In genomic region chr7:23012797-23013714, GRCh38 we compare ENCODE assay signal across 8 cellular contexts. TPM values are rescaled to one million over a fixed set of nuclear protein-coding genes. Genes with fewer than 3 reads are reported as not detected.
DNase-seq lines count a peak whose midpoint lies in the region; ATAC-seq and TF ChIP-seq lines count a peak whose summit lies in the region.

No MANE protein-coding gene starts in this region.

- H3K27me3 Mint-ChIP-seq in CD14-positive monocyte (ENCODE audit: low read depth in 3 of 3): peaks cover 0 to 4% (median 0%) of the 10 kb centered on the region in 3 donors

- TF ChIP-seq CTCF in CD14-positive monocyte (IDR thresholded peaks at IDR 0.05) (peak; percentile 6), breast epithelium (IDR thresholded peaks at IDR 0.05) (no peak)

- DNase-seq in CD14-positive monocyte (ENCODE audit: low spot score) (no peak), OCI-M1 (lab: John Stamatoyannopoulos, UW) (peak; percentile 35), breast epithelium (ENCODE audit: low spot score in 2 of 2) (no peak), left kidney (ENCODE audit: low read depth, low spot score) (peak; percentile 75), NCI-H2196 treated with DMSO at 0.1 percent for 48 hours (lab: John Stamatoyannopoulos, UW; ENCODE audit: unreplicated experiment) (no peak)
- peak; percentile 35 for DNase-seq in stimulated activated naive CD8-positive, alpha-beta T cell treated with anti-CD3 and anti-CD28 coated beads, Interleukin-15, Interleukin-2, amounts not matched to agents 100 U/mL and 50 U/mL, for 24 hours

- peaks cover 0 to 3% (median 0%) of the 10 kb centered on the region in 7 donors for H3K9me3 Mint-ChIP-seq in CD14-positive monocyte

- H3K36me3 Mint-ChIP-seq in CD14-positive monocyte: no peaks in the 10 kb centered on the region

- no peak overlapping the region for H3K27ac Mint-ChIP-seq in CD14-positive monocyte

- no peaks in the 10 kb centered on the region for H3K4me1 ChIP-seq in breast epithelium

- H3K27me3 ChIP-seq in breast epithelium: no peaks in the 10 kb centered on the region

- ATAC-seq in GM18511 (IDR thresholded peaks at IDR 0.05; ENCODE audit: unreplicated experiment) (peak; percentile 18), HG03066 (IDR thresholded peaks at IDR 0.05; ENCODE audit: low read depth, unreplicated experiment) (peak; percentile 7)
- no peak for ATAC-seq in stimulated activated naive CD8-positive, alpha-beta T cell treated with anti-CD3 and anti-CD28 coated beads, Interleukin-15, Interleukin-2, amounts not matched to agents 100 U/mL and 50 U/mL, for 24 hours

- no peak for TF ChIP-seq POLR2A in breast epithelium (IDR thresholded peaks at IDR 0.05)

- H3K9me3 ChIP-seq in breast epithelium: no peaks in the 10 kb centered on the region

- no peak overlapping the region for H3K4me3 Mint-ChIP-seq in CD14-positive monocyte

- H3K27ac ChIP-seq in breast epithelium: peak overlapping the region; percentile 80 to 85

- no peaks in the 10 kb centered on the region for H3K36me3 ChIP-seq in breast epithelium

- intact Hi-C loops in CD14-positive monocyte (cut with micrococcal nuclease) (loop anchor here (2.0 to 10.0 kb wide), 3 partner anchors 44 to 448 kb away; no protein-coding TSS in a partner anchor), breast epithelium (cut with DNase I; ENCODE audit: low total_unique reads) (no loop called here)

- peaks cover 26% of the 10 kb centered on the region for H3K4me1 Mint-ChIP-seq in CD14-positive monocyte

- H3K4me3 ChIP-seq in breast epithelium: peak overlapping the region; percentile 75 to 96 (median 90)

RNA-seq across cellular contexts. Expression of gene HYCC1, which starts 0.9 kb away (rescaled TPM):
- 10 to 100 TPM; 12.1 to 12.7 TPM for polyA plus RNA-seq in CD14-positive monocyte
- total RNA-seq in breast epithelium: 10 to 100 TPM; 43.8 to 64.6 (median 50.4) TPM

Comparison
In these comparisons a context has a peak if more than half of its experiments do, and no peak if none do; other contexts are left out.
1. DNase-seq: peak in OCI-M1 (single experiment), left kidney (single experiment) and stimulated activated naive CD8-positive, alpha-beta T cell treated with anti-CD3 and anti-CD28 coated beads, Interleukin-15, Interleukin-2, amounts not matched to agents 100 U/mL and 50 U/mL, for 24 hours (single experiment); none in CD14-positive monocyte (single experiment), breast epithelium (0 of 2) and NCI-H2196 treated with DMSO at 0.1 percent for 48 hours (single experiment).